ENCODE assay signal across 2 cellular contexts in genomic region chr2:186575302-186575701, GRCh38.
A peak's percentile ranks its signal among the peaks of the same experiment; 100 is the strongest.
TF ChIP-seq lines count a peak whose summit lies in the region.

No MANE protein-coding gene starts in this region.

TF ChIP-seq in K562, 482 proteins besides CTCF, POLR2A, EP300 and RAD21 (continued from another document and continues in another):
- no peak for TF ChIP-seq RBM25 (IDR thresholded peaks at IDR 0.05; ENCODE audit: low read depth, low read length, severe bottlenecking)
- TF ChIP-seq ZNF589 (CRISPR knock-in tag; IDR thresholded peaks at IDR 0.05; ENCODE audit: low read depth): no peak
- TF ChIP-seq NR4A1 (CRISPR knock-in tag; IDR thresholded peaks at IDR 0.05): no peak
- TF ChIP-seq NR4A1 (tag; IDR thresholded peaks at IDR 0.05): no peak
- no peak for TF ChIP-seq RFX1 (IDR thresholded peaks at IDR 0.05)
- TF ChIP-seq HDAC3 (IDR thresholded peaks at IDR 0.05; ENCODE audit: borderline replicate concordance, partially characterized antibody): peak; percentile 47
- TF ChIP-seq ZNF318 (IDR thresholded peaks at IDR 0.05; ENCODE audit: borderline replicate concordance in 1 of 2, low read depth in 1 of 2): 0 out of 4 replicates have a peak, but pooled peaks of 1 of the 2 experiments have one; percentile 44
- TF ChIP-seq TEAD4 (IDR thresholded peaks at IDR 0.05; ENCODE audit: low read length): peak; percentile 56; the same call in 1 of the 2 replicates
- no peak for TF ChIP-seq TEAD4 (CRISPR knock-in tag; IDR thresholded peaks at IDR 0.05; ENCODE audit: borderline replicate concordance)
- TF ChIP-seq C11orf30 (IDR thresholded peaks at IDR 0.05; ENCODE audit: low read depth): peak; percentile 97
- TF ChIP-seq REST (CRISPR knock-in tag; IDR thresholded peaks at IDR 0.05; ENCODE audit: low read depth): no peak
- no peak for TF ChIP-seq TCF7L2 (IDR thresholded peaks at IDR 0.05; ENCODE audit: low read depth, low read length)
- no peak for TF ChIP-seq ZNF76 (CRISPR knock-in tag; IDR thresholded peaks at IDR 0.05; ENCODE audit: borderline replicate concordance)
- TF ChIP-seq ZNF561 (CRISPR knock-in tag; conservative IDR thresholded peaks at IDR 0.05): no peak
- TF ChIP-seq TAF1 (IDR thresholded peaks at IDR 0.05; ENCODE audit: control insufficient read depth, extremely low read depth, insufficient read depth, low read length, severe bottlenecking): no peak
- peak; percentile 96 for TF ChIP-seq MAFK (IDR thresholded peaks at IDR 0.05; ENCODE audit: low read length)

TF ChIP-seq in HepG2, 621 proteins besides CTCF, POLR2A, EP300 and RAD21 (continues in another document):
- TF ChIP-seq SRF (IDR thresholded peaks at IDR 0.05; ENCODE audit: low read depth, low read length): peak; percentile 97
- TF ChIP-seq ZNF335 (CRISPR knock-in tag; IDR thresholded peaks at IDR 0.05): peak; percentile 98
- no peak for TF ChIP-seq ZNF292 (CRISPR knock-in tag; IDR thresholded peaks at IDR 0.05; ENCODE audit: borderline replicate concordance, low read depth)
- 0 out of 2 replicates have a peak, but pooled peaks have one; percentile 27 for TF ChIP-seq CREM (IDR thresholded peaks at IDR 0.05)
- TF ChIP-seq CREM (CRISPR knock-in tag; IDR thresholded peaks at IDR 0.05): no peak
- TF ChIP-seq DMAP1 (CRISPR knock-in tag; IDR thresholded peaks at IDR 0.05): no peak
- peak; percentile 81; the same call in 1 of the 2 replicates for TF ChIP-seq AHDC1 (CRISPR knock-in tag; IDR thresholded peaks at IDR 0.05; ENCODE audit: borderline replicate concordance)
- no peak for TF ChIP-seq EED (CRISPR knock-in tag; IDR thresholded peaks at IDR 0.05)
- TF ChIP-seq PHF21A (CRISPR knock-in tag; IDR thresholded peaks at IDR 0.05): peak; percentile 61; the same call in 1 of the 2 replicates
- TF ChIP-seq FOXA3 (CRISPR knock-in tag; IDR thresholded peaks at IDR 0.05): 0 out of 2 replicates have a peak, but pooled peaks have one; percentile 21
- peak; percentile 64 for TF ChIP-seq PPARG (CRISPR knock-in tag; conservative IDR thresholded peaks at IDR 0.05)
- no peak for TF ChIP-seq USF2 (IDR thresholded peaks at IDR 0.05; ENCODE audit: low read depth, low read length)
- peak; percentile 46; the same call in 1 of the 2 replicates for TF ChIP-seq USF2 (CRISPR knock-in tag; IDR thresholded peaks at IDR 0.05; ENCODE audit: borderline replicate concordance)
- TF ChIP-seq NFKB2 (CRISPR knock-in tag; IDR thresholded peaks at IDR 0.05; ENCODE audit: borderline replicate concordance): no peak
- peak; percentile 62; the same call in 1 of the 2 replicates for TF ChIP-seq FOSL1 (CRISPR knock-in tag; IDR thresholded peaks at IDR 0.05; ENCODE audit: borderline replicate concordance)
- no peak for TF ChIP-seq ZNF337 (CRISPR knock-in tag; IDR thresholded peaks at IDR 0.05; ENCODE audit: borderline replicate concordance, low read depth)
- TF ChIP-seq NCOA2 (CRISPR knock-in tag; IDR thresholded peaks at IDR 0.05): no peak
- TF ChIP-seq CHD4 (IDR thresholded peaks at IDR 0.05; ENCODE audit: borderline replicate concordance, low read length): no peak
- 0 out of 2 replicates have a peak, but pooled peaks have one; percentile 16 for TF ChIP-seq MAFG (CRISPR knock-in tag; IDR thresholded peaks at IDR 0.05)
- TF ChIP-seq TFAP4 (IDR thresholded peaks at IDR 0.05; ENCODE audit: borderline replicate concordance, low read depth): no peak
- no peak for TF ChIP-seq BCL3 (CRISPR knock-in tag; IDR thresholded peaks at IDR 0.05)
- no peak for TF ChIP-seq SMC3 (IDR thresholded peaks at IDR 0.05; ENCODE audit: low read length)
- no peak for TF ChIP-seq XRCC5 (optimal IDR thresholded peaks at IDR 0.05; ENCODE audit: low read length)
- TF ChIP-seq MAFK (conservative IDR thresholded peaks at IDR 0.05 in 1 of 2, IDR thresholded peaks at IDR 0.05 in 1 of 2; ENCODE audit: low read length in 2 of 2): peak; percentile 97 to 99
- TF ChIP-seq SKI (IDR thresholded peaks at IDR 0.05; ENCODE audit: partially characterized antibody): peak; percentile 98
- TF ChIP-seq RELA (CRISPR knock-in tag; IDR thresholded peaks at IDR 0.05): no peak
- TF ChIP-seq MLX (CRISPR knock-in tag; IDR thresholded peaks at IDR 0.05): no peak
- no peak for TF ChIP-seq YEATS4 (CRISPR knock-in tag; IDR thresholded peaks at IDR 0.05; ENCODE audit: borderline replicate concordance)
- no peak for TF ChIP-seq POGK (CRISPR knock-in tag; conservative IDR thresholded peaks at IDR 0.05)
- TF ChIP-seq ZNF609 (CRISPR knock-in tag; IDR thresholded peaks at IDR 0.05; ENCODE audit: borderline replicate concordance): no peak
- no peak for TF ChIP-seq AGO1 (IDR thresholded peaks at IDR 0.05; ENCODE audit: low read depth, low read length, poor library complexity, severe bottlenecking)
- TF ChIP-seq FOXM1 (CRISPR knock-in tag; IDR thresholded peaks at IDR 0.05): no peak
- TF ChIP-seq ADNP (CRISPR knock-in tag; IDR thresholded peaks at IDR 0.05): no peak
- TF ChIP-seq HOMEZ (CRISPR knock-in tag; IDR thresholded peaks at IDR 0.05; ENCODE audit: low read depth): peak; percentile 75
